8 cellular contexts compared by ENCODE assay signal in the genomic region with DNA sequence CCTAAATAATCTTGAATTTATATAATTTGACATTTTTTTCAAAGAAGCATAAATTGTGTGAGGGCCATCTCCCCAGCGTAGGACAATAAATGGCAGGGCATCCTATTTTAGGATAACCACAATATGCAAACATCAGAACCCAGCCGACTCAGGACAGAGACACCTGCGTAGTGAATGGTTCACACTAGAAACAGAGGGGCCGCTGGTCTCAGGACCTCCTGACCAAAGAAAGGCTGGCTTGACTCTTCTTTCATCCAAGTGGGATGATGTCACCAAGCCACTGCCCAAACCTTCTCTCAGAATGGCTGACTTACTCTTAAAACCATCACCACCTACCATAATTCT.
DNase-seq lines count a peak whose midpoint lies in the region; ATAC-seq and TF ChIP-seq lines count a peak whose summit lies in the region.
"Had no signal": no experiment of that assay in that cellular context is flagged by ENCODE, and none has a peak within 500 bp of the region (broad histone marks: within the 10 kb centered on the region; RNA-seq: fewer than 3 reads in every experiment).

No MANE protein-coding gene starts in this region.

- no peaks in the 10 kb centered on the region for H3K27me3 Mint-ChIP-seq in naive B cell

- no peak overlapping the region for H3K4me2 ChIP-seq in mammary epithelial cell (ENCODE audit: insufficient read depth, low read depth, low read length)

- dilution Hi-C loops in mammary epithelial cell (cut with HindIII; ENCODE audit: low sequenced_read_pairs): no loop called here

- ATAC-seq in GM19025 (IDR thresholded peaks at IDR 0.05; ENCODE audit: low read depth, unreplicated experiment) (peak; percentile 41), HG02571 (IDR thresholded peaks at IDR 0.05; ENCODE audit: unreplicated experiment) (peak; percentile 64), HG03520 (IDR thresholded peaks at IDR 0.05; ENCODE audit: unreplicated experiment) (peak; percentile 41), naive B cell (ENCODE audit: low read depth in 2 of 2) (peak; percentile 28 to 36)

- no peak for TF ChIP-seq POLR2A in prostate gland (IDR thresholded peaks at IDR 0.05)

- intact Hi-C loops in mammary epithelial cell (cut with micrococcal nuclease): loop anchor here (10.0 kb wide), 1 partner anchor 263 kb away; no protein-coding TSS in a partner anchor
- intact Hi-C loops in prostate gland (cut with DNase I): no loop called here

- H3K4me3 ChIP-seq in mammary epithelial cell (replicated peaks in 1 of 3; ENCODE audit: insufficient read depth in 1 of 3, low read depth in 2 of 3, low read length in 3 of 3) (no peak overlapping the region), prostate gland (no peak overlapping the region)
- H3K4me3 ChIP-seq: suprapubic skin had no signal

- H3K36me3 ChIP-seq in mammary epithelial cell (ENCODE audit: insufficient read depth, low read length): no peaks in the 10 kb centered on the region
- no peaks in the 10 kb centered on the region for H3K36me3 ChIP-seq in prostate gland
- H3K36me3 ChIP-seq: suprapubic skin had no signal

- no peaks in the 10 kb centered on the region for H3K9me3 ChIP-seq in mammary epithelial cell (replicated peaks; ENCODE audit: insufficient read depth, low read length)
- no peaks in the 10 kb centered on the region for H3K9me3 ChIP-seq in prostate gland
- H3K9me3 ChIP-seq: suprapubic skin had no signal

- TF ChIP-seq CTCF in mammary epithelial cell (conservative IDR thresholded peaks at IDR 0.05 in 1 of 2, IDR thresholded peaks at IDR 0.05 in 1 of 2; ENCODE audit: extremely low read depth in 1 of 2, insufficient read depth in 1 of 2, low read depth in 1 of 2, low read length in 2 of 2) (no peak), prostate gland (IDR thresholded peaks at IDR 0.05) (no peak)

- CTCF ChIA-PET in mammary epithelial cell (lab: Charles Lee; ENCODE audit: low non-redundant PET): no interaction called here

- H3K9ac ChIP-seq in mammary epithelial cell (ENCODE audit: insufficient read depth, low read length): no peak overlapping the region

- peaks cover 41% of the 10 kb centered on the region for H3K4me1 ChIP-seq in mammary epithelial cell (ENCODE audit: insufficient read depth, low read length)
- peaks cover 4% of the 10 kb centered on the region for H3K4me1 ChIP-seq in prostate gland (replicated peaks)

- H3K27ac ChIP-seq in mammary epithelial cell (ENCODE audit: insufficient read depth, low read depth, low read length): no peak overlapping the region
- no peak overlapping the region for H3K27ac ChIP-seq in prostate gland
- H3K27ac ChIP-seq: suprapubic skin had no signal

- no peak overlapping the region for H2AFZ ChIP-seq in mammary epithelial cell (ENCODE audit: low read depth, low read length)

- H3K27ac Mint-ChIP-seq in naive B cell: peak overlapping the region; percentile 96 to 100 (median 98)

- DNase-seq in naive B cell: no peak
- no peak for DNase-seq in mammary epithelial cell
- DNase-seq in prostate gland (ENCODE audit: low spot score): no peak
- no peak for DNase-seq in NCI-H748 treated with DMSO at 0.1 percent for 48 hours (lab: John Stamatoyannopoulos, UW)

- peaks cover 0 to 2% (median 0%) of the 10 kb centered on the region in 7 donors for H3K9me3 Mint-ChIP-seq in naive B cell

- H3K27me3 ChIP-seq in mammary epithelial cell (ENCODE audit: insufficient read depth, low read length) (no peaks in the 10 kb centered on the region), prostate gland (replicated peaks; ENCODE audit: insufficient read depth) (no peaks in the 10 kb centered on the region)
- H3K27me3 ChIP-seq: suprapubic skin had no signal

- peaks cover 77 to 98% (median 93%) of the 10 kb centered on the region in 3 donors for H3K4me1 Mint-ChIP-seq in naive B cell

- BruUV-seq in mammary epithelial cell (replicated peaks; lab: Mats Ljungman, UMichigan): no TSS peak

- peaks cover 6% of the 10 kb centered on the region for H3K79me2 ChIP-seq in mammary epithelial cell (ENCODE audit: insufficient read depth, low read length)

- in situ Hi-C loops in mammary epithelial cell (cut with MboI; ENCODE audit: low sequenced_read_pairs in 2 of 2): loop anchor here in 1 of 2 donors (10.0 kb wide), 1 partner anchor 153 kb away; no protein-coding TSS in a partner anchor

- H3K4me3 Mint-ChIP-seq in naive B cell: peak overlapping the region; percentile 50 to 89 (median 76)

- whole genome bisulfite sequencing in mammary epithelial cell (ENCODE audit: low coverage, missing lambda C conversion rate): 96% methylated on average over 4 of the region's 4 CpGs
- 100% methylated on average over 4 of the region's 4 CpGs for WGBS in prostate gland

- H3K36me3 Mint-ChIP-seq in naive B cell: peaks cover 7% of the 10 kb centered on the region in 2 donors

- no peaks in the 10 kb centered on the region for H4K20me1 ChIP-seq in mammary epithelial cell (ENCODE audit: insufficient read depth, low read length)
